Comparison of ENCODE assay signal across 16 cellular contexts in genomic region chr1:8674912-8675311, GRCh38.
A peak's percentile ranks its signal among the peaks of the same experiment; 100 is the strongest.
DNase-seq lines count a peak whose midpoint lies in the region; ATAC-seq and TF ChIP-seq lines count a peak whose summit lies in the region.
"Had no signal": no experiment of that assay in that cellular context is flagged by ENCODE, and none has a peak within 500 bp of the region (broad histone marks: within the 10 kb centered on the region; RNA-seq: fewer than 3 reads in every experiment).

No MANE protein-coding gene starts in this region.

- no peaks in the 10 kb centered on the region for H3K27me3 Mint-ChIP-seq in chondrocyte (ENCODE audit: low read depth)
- H3K27me3 Mint-ChIP-seq: CD8-positive, alpha-beta memory T cell; naive thymus-derived CD8-positive, alpha-beta T cell had no signal

- H3K9ac ChIP-seq in trophoblast cell (ENCODE audit: low read length): no peak overlapping the region

- H3K4me3 ChIP-seq in HEK293 (ENCODE audit: low read depth, low read length): no peak overlapping the region
- no peak overlapping the region for H3K4me3 ChIP-seq in trophoblast cell (ENCODE audit: low read depth, low read length)
- H3K4me3 ChIP-seq: heart left ventricle, left ventricle myocardium inferior had no signal

- H3K18ac ChIP-seq in trophoblast cell (ENCODE audit: low read length): no peak overlapping the region

- no peak overlapping the region for H2BK12ac ChIP-seq in trophoblast cell (ENCODE audit: low read length)

- DNase-seq in NCI-H82 (lab: John Stamatoyannopoulos, UW): peak; percentile 79
- no peak for DNase-seq in chondrocyte (ENCODE audit: low spot score)
- no peak for DNase-seq in trophoblast cell
- no peak for DNase-seq in stimulated activated CD4-positive, alpha-beta T cell treated with anti-CD3 and anti-CD28 coated beads, Interleukin-15, amount 100 ng/mL, for 24 hours
- no peak for DNase-seq in NCI-H1105 treated with DMSO at 0.1 percent for 48 hours (lab: John Stamatoyannopoulos, UW)
- DNase-seq: activated CD4-positive, alpha-beta T cell treated with anti-CD3 and anti-CD28 coated beads for 48 hours; CD8-positive, alpha-beta memory T cell; GF-D8; heart left ventricle; left ventricle myocardium inferior; naive thymus-derived CD8-positive, alpha-beta T cell; substantia nigra; T-helper 1 cell had no signal

- H3K14ac ChIP-seq in trophoblast cell (ENCODE audit: low read length): no peak overlapping the region

- H2BK120ac ChIP-seq in trophoblast cell (ENCODE audit: insufficient read depth, low read length, poor library complexity): no peak overlapping the region

- no CpG with 5 or more reads among the region's 2 CpGs for WGBS in trophoblast cell (ENCODE audit: extremely low coverage, insufficient coverage, insufficient read length)

- no peak overlapping the region for H2BK5ac ChIP-seq in trophoblast cell (ENCODE audit: low read depth, low read length, poor library complexity)

- peaks cover 4% of the 10 kb centered on the region for H3K79me2 ChIP-seq in trophoblast cell (ENCODE audit: control insufficient read depth, insufficient read depth, low read length, poor library complexity)

- H3K27ac Mint-ChIP-seq in chondrocyte (ENCODE audit: unreplicated experiment): peak overlapping the region; percentile 77
- H3K27ac Mint-ChIP-seq: CD8-positive, alpha-beta memory T cell had no signal

- H3K9me3 ChIP-seq in HEK293 (ENCODE audit: control insufficient read depth, insufficient read depth, low read depth, low read length): no peaks in the 10 kb centered on the region
- no peaks in the 10 kb centered on the region for H3K9me3 ChIP-seq in trophoblast cell (ENCODE audit: insufficient read depth, low read depth, low read length)
- H3K9me3 ChIP-seq: heart left ventricle, left ventricle myocardium inferior had no signal

- peaks cover 44% of the 10 kb centered on the region for H3K4me1 Mint-ChIP-seq in chondrocyte (ENCODE audit: low read depth)

- H3K4me1 ChIP-seq in HEK293 (ENCODE audit: control insufficient read depth, insufficient read depth, low read length) (peaks cover 35% of the 10 kb centered on the region), trophoblast cell (ENCODE audit: control insufficient read depth in 1 of 2, insufficient read depth in 2 of 2, low read length in 2 of 2) (peaks cover 2 to 10% of the 10 kb centered on the region in 2 experiments)

- TF ChIP-seq CTCF in HEK293 (tag by site-specific recombination; IDR thresholded peaks at IDR 0.05) (no peak), chondrocyte (IDR thresholded peaks at IDR 0.05) (no peak)

- H3K27me3 ChIP-seq in trophoblast cell (ENCODE audit: insufficient read depth, low read length): no peaks in the 10 kb centered on the region
- H3K27me3 ChIP-seq: heart left ventricle had no signal

- H3K4ac ChIP-seq in trophoblast cell (ENCODE audit: low read depth, low read length): peak overlapping the region; percentile 64

- no peaks in the 10 kb centered on the region for H3K36me3 ChIP-seq in HEK293 (ENCODE audit: control insufficient read depth in 2 of 2, insufficient read depth in 1 of 2, low read length in 2 of 2)
- H3K36me3 ChIP-seq in trophoblast cell (ENCODE audit: control insufficient read depth in 1 of 2, insufficient read depth in 2 of 2, low read length in 2 of 2): no peaks in the 10 kb centered on the region
- H3K36me3 ChIP-seq: heart left ventricle, left ventricle myocardium inferior had no signal

- no peak overlapping the region for H3K4me2 ChIP-seq in trophoblast cell (ENCODE audit: low read length)

- H3K27ac ChIP-seq in HEK293 (ENCODE audit: extremely low read depth, low read depth, low read length) (no peak overlapping the region), trophoblast cell (ENCODE audit: low read depth, low read length) (no peak overlapping the region)
- H3K27ac ChIP-seq: heart left ventricle, left ventricle myocardium inferior had no signal

- no peak overlapping the region for H3K23ac ChIP-seq in trophoblast cell (ENCODE audit: low read length)

- no peak overlapping the region for H4K8ac ChIP-seq in trophoblast cell (ENCODE audit: low read depth, low read length)

- H4K12ac ChIP-seq in trophoblast cell (ENCODE audit: low read depth, low read length): no peak overlapping the region

- H3K79me1 ChIP-seq in trophoblast cell (ENCODE audit: low read length): peaks cover 2% of the 10 kb centered on the region

- H4K91ac ChIP-seq in trophoblast cell (ENCODE audit: low read depth, low read length): no peak overlapping the region

- ATAC-seq in GM19324 (IDR thresholded peaks at IDR 0.05; ENCODE audit: low FRiP score, unreplicated experiment) (no peak), esophagus mucosa (no peak)
- ATAC-seq: heart left ventricle; naive thymus-derived CD8-positive, alpha-beta T cell had no signal

- no peak overlapping the region for H2AFZ ChIP-seq in trophoblast cell (ENCODE audit: insufficient read depth, low read length, poor library complexity)

- no peak overlapping the region for H2AK5ac ChIP-seq in trophoblast cell (ENCODE audit: low read length)

- POLR2A ChIA-PET in HEK293 (lab: Yijun Ruan, JAX): no interaction called here

- CTCF ChIA-PET in HEK293 (lab: Yijun Ruan, JAX): interaction anchor here (0.6 to 7.5 kb wide), 8 partner anchors 52 to 298 kb away, joined by 3 to 77 read pairs (median 4); no protein-coding TSS in a partner anchor

- peaks cover 2% of the 10 kb centered on the region for H3K9me3 Mint-ChIP-seq in chondrocyte (ENCODE audit: low read depth)
- H3K9me3 Mint-ChIP-seq: CD8-positive, alpha-beta memory T cell; naive thymus-derived CD8-positive, alpha-beta T cell had no signal

- H3K36me3 Mint-ChIP-seq in chondrocyte (ENCODE audit: low read depth): no peaks in the 10 kb centered on the region

- no peak overlapping the region for H3K4me3 Mint-ChIP-seq in chondrocyte (ENCODE audit: unreplicated experiment)
- H3K4me3 Mint-ChIP-seq: CD8-positive, alpha-beta memory T cell; naive thymus-derived CD8-positive, alpha-beta T cell had no signal

TF ChIP-seq in HEK293, 187 proteins besides CTCF, POLR2A, EP300 and RAD21:
- TF ChIP-seq, protein P1, sequence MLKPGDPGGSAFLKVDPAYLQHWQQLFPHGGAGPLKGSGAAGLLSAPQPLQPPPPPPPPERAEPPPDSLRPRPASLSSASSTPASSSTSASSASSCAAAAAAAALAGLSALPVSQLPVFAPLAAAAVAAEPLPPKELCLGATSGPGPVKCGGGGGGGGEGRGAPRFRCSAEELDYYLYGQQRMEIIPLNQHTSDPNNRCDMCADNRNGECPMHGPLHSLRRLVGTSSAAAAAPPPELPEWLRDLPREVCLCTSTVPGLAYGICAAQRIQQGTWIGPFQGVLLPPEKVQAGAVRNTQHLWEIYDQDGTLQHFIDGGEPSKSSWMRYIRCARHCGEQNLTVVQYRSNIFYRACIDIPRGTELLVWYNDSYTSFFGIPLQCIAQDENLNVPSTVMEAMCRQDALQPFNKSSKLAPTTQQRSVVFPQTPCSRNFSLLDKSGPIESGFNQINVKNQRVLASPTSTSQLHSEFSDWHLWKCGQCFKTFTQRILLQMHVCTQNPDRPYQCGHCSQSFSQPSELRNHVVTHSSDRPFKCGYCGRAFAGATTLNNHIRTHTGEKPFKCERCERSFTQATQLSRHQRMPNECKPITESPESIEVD (tag by site-specific recombination; IDR thresholded peaks at IDR 0.05): peak; percentile 81
- TF ChIP-seq ZNF311 (tag by site-specific recombination; IDR thresholded peaks at IDR 0.05; ENCODE audit: borderline replicate concordance): no peak
- TF ChIP-seq MZF1 (tag by site-specific recombination; IDR thresholded peaks at IDR 0.05; ENCODE audit: borderline replicate concordance): peak; percentile 78
- TF ChIP-seq ZBTB20 (tag by site-specific recombination; IDR thresholded peaks at IDR 0.05): peak; percentile 65
- no peak for TF ChIP-seq ZNF140 (tag by site-specific recombination; IDR thresholded peaks at IDR 0.05)
- 0 out of 2 replicates have a peak, but pooled peaks have one; percentile 12 for TF ChIP-seq IKZF3 (tag by site-specific recombination; IDR thresholded peaks at IDR 0.05)
- TF ChIP-seq, protein P2, sequence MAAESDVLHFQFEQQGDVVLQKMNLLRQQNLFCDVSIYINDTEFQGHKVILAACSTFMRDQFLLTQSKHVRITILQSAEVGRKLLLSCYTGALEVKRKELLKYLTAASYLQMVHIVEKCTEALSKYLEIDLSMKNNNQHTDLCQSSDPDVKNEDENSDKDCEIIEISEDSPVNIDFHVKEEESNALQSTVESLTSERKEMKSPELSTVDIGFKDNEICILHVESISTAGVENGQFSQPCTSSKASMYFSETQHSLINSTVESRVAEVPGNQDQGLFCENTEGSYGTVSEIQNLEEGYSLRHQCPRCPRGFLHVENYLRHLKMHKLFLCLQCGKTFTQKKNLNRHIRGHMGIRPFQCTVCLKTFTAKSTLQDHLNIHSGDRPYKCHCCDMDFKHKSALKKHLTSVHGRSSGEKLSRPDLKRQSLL (tag by site-specific recombination; IDR thresholded peaks at IDR 0.05): no peak
- TF ChIP-seq ZNF391 (tag by site-specific recombination; IDR thresholded peaks at IDR 0.05; ENCODE audit: borderline replicate concordance, low read depth): no peak
- peak; percentile 77 for TF ChIP-seq FEZF1 (tag by site-specific recombination; IDR thresholded peaks at IDR 0.05)
